Comparison of ENCODE assay signal across 8 cellular contexts in genomic region chr12:53051058-53051880, GRCh38. TPM values are rescaled to one million over a fixed set of nuclear protein-coding genes. Genes with fewer than 3 reads are reported as not detected.
DNase-seq lines count a peak whose midpoint lies in the region; ATAC-seq lines count a peak whose summit lies in the region.

No MANE protein-coding gene starts in this region.

- POLR2A ChIA-PET in T-cell (lab: Charles Lee): no interaction called here

- CTCF ChIA-PET in T-cell (lab: Charles Lee): interaction anchor here in 1 of 2 donors (1.3 kb wide), 1 partner anchor 28 kb away, joined by 4 read pairs; the partner anchor contains the start of gene SPRYD3

- H3K4me3 Mint-ChIP-seq in T-cell: no peak overlapping the region

- no peaks in the 10 kb centered on the region for H3K27me3 Mint-ChIP-seq in T-cell

- H3K27ac Mint-ChIP-seq in T-cell: peak overlapping the region; percentile 52 to 68

- intact Hi-C loops in head of caudate nucleus (cut with DNase I): no loop called here
- intact Hi-C loops in posterior cingulate gyrus (cut with DNase I): no loop called here

- H3K4me1 Mint-ChIP-seq in T-cell: peaks cover 15 to 22% (median 16%) of the 10 kb centered on the region in 3 donors

- DNase-seq in EH (ENCODE audit: low read depth) (peak; percentile 79), T-cell (no peak), head of caudate nucleus (peak; percentile 79 to 96 (median 90)), posterior cingulate gyrus (peak; percentile 78 to 98 (median 87)), COLO829 (ENCODE audit: low spot score) (no peak), NCI-H146 treated with DMSO at 0.1 percent for 48 hours (lab: John Stamatoyannopoulos, UW; ENCODE audit: unreplicated experiment) (no peak)

- H3K9me3 Mint-ChIP-seq in T-cell: no peaks in the 10 kb centered on the region

- H3K36me3 Mint-ChIP-seq in T-cell: no peaks in the 10 kb centered on the region

- ATAC-seq in T-cell (replicated peaks in 1 of 4) (no peak), HG03095 (IDR thresholded peaks at IDR 0.05; ENCODE audit: unreplicated experiment) (no peak), GM21825 (IDR thresholded peaks at IDR 0.05; ENCODE audit: unreplicated experiment) (no peak)

RNA-seq across cellular contexts. Expression of gene TNS2, which starts 1.4 kb away (rescaled TPM):
- total RNA-seq in T-cell: 1 to 10 TPM; 2.5 to 5.1 (median 3.0) TPM

RNA-seq across cellular contexts. Expression of gene SPRYD3, which starts 27.9 kb away (rescaled TPM):
- 10 to 100 TPM; 29.3 to 65.0 (median 58.2) TPM for total RNA-seq in T-cell

RNA-seq across cellular contexts. Expression of gene EIF4B, which starts 45.0 kb away (rescaled TPM):
- total RNA-seq in T-cell: 100 to 1,000 TPM; 710 to 755 (median 729) TPM

RNA-seq across cellular contexts. Expression of gene IGFBP6, which starts 46.2 kb away (rescaled TPM):
- 1 to 10 TPM in 1 of 5 donors, under 1 TPM in 2, not detected in 2; 0.67 to 1.4 (median 0.79) TPM for total RNA-seq in T-cell

RNA-seq across cellular contexts. Expression of gene SOAT2, which starts 52.0 kb away (rescaled TPM):
- total RNA-seq in T-cell: 1 to 10 TPM in 2 of 5 donors, under 1 TPM in 3; 0.82 to 1.6 (median 0.89) TPM

Comparison
In these comparisons a context has a peak if more than half of its experiments do, and no peak if none do; other contexts are left out.
1. DNase-seq: peak in EH (single experiment), head of caudate nucleus (42 of 42) and posterior cingulate gyrus (10 of 10); none in T-cell (0 of 34), COLO829 (single experiment) and NCI-H146 treated with DMSO at 0.1 percent for 48 hours (single experiment).